Comparison of ENCODE assay signal across 25 cellular contexts in the genomic region with DNA sequence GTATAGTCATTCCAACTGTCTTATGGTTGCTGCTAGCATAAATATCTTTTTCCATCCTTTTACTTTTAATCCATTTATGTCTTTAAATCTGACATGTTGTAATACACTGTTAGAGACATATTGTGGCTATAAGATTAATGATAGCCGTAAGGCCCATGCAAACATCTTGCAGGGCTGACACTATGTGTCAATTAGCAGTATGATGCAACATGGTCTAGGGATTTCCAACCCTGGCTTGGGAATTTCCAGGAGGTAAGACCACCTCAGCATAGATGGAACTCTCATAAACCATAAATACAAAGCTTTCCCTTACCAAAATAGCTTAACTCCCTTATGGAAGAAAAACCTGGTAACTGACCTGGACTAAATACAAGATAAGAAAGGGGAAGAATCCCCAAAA. TPM values are rescaled to one million over a fixed set of nuclear protein-coding genes. Genes with fewer than 3 reads are reported as not detected.
DNase-seq lines count a peak whose midpoint lies in the region; ATAC-seq and TF ChIP-seq lines count a peak whose summit lies in the region.
"Had no signal": no experiment of that assay in that cellular context is flagged by ENCODE, and none has a peak within 500 bp of the region (broad histone marks: within the 10 kb centered on the region; RNA-seq: fewer than 3 reads in every experiment).

No MANE protein-coding gene starts in this region.

- CTCF ChIA-PET in A673 (lab: Charles Lee), result no interaction called here
- CTCF ChIA-PET in PC-9 (lab: Charles Lee), result no interaction called here

- H3K4me2 ChIP-seq in H9 (ENCODE audit: insufficient read depth, insufficient read length, low read length) (no peak overlapping the region), PC-9 (no peak overlapping the region)
- H3K4me2 ChIP-seq: BLaER1 had no signal

- H2AFZ ChIP-seq in H9 (ENCODE audit: low read length), result no peak overlapping the region
- no peak overlapping the region for H2AFZ ChIP-seq in PC-9

- intact Hi-C loops in A673 (cut with micrococcal nuclease; ENCODE audit: unreplicated experiment), result no loop called here
- intact Hi-C loops in PC-9 (cut with micrococcal nuclease; ENCODE audit: unreplicated experiment), result no loop called here
- intact Hi-C loops in esophagus muscularis mucosa (cut with DNase I), result no loop called here

- H3K56ac ChIP-seq in H9 (ENCODE audit: insufficient read length, low read depth, low read length), result no peak overlapping the region

- H3K4me1 ChIP-seq in A673 (ENCODE audit: insufficient read depth, low read length, poor library complexity, severe bottlenecking) (peaks cover 13% of the 10 kb centered on the region), H9 (ENCODE audit: insufficient read depth, low read length) (no peaks in the 10 kb centered on the region), PC-9 (replicated peaks; ENCODE audit: insufficient read depth) (peaks cover 16% of the 10 kb centered on the region), esophagus muscularis mucosa (no peaks in the 10 kb centered on the region)
- H3K4me1 ChIP-seq: BLaER1, SJSA1, spleen, upper lobe of right lung had no signal

- H3K79me2 ChIP-seq in H9 (ENCODE audit: insufficient read depth, low read length) (no peaks in the 10 kb centered on the region), PC-9 (ENCODE audit: low read depth) (no peaks in the 10 kb centered on the region)

- DNase-seq in A673 (ENCODE audit: low spot score) (no peak), H9 (no peak), PC-9 (no peak), iris pigment epithelial cell (ENCODE audit: low read depth) (peak; percentile 12), esophagus muscularis mucosa (ENCODE audit: extremely low spot score) (no peak), endothelial cell (ENCODE audit: low spot score) (no peak), NCI-H1092 (lab: John Stamatoyannopoulos, UW) (no peak)
- DNase-seq: activated CD4-positive, alpha-beta memory T cell treated with anti-CD3 and anti-CD28 coated beads, Interleukin-2, amount 10 ng/mL, durations not matched to agents 7 days and 5 days; activated CD4-positive, alpha-beta T cell treated with anti-CD3 and anti-CD28 coated beads for 1 hour; activated effector memory CD4-positive, alpha-beta T cell treated with Interleukin-2 at 50 U/mL for 16 hours; activated naive CD8-positive, alpha-beta T cell treated with anti-CD3 and anti-CD28 coated beads, Interleukin-2, amount 10 ng/mL, durations not matched to agents 7 days and 5 days; COR-L47; dorsolateral prefrontal cortex; GDM1; HCEC 1CT; NCI-H1694; NCI-H2171 treated with DMSO at 0.1 percent for 48 hours; right cardiac atrium; spleen; substantia nigra; upper lobe of right lung had no signal

- H3K4me3 Mint-ChIP-seq in H9 (no peak overlapping the region), endothelial cell (ENCODE audit: unreplicated experiment) (no peak overlapping the region)
- H3K4me3 Mint-ChIP-seq: activated CD4-positive, alpha-beta memory T cell treated with anti-CD3 and anti-CD28 coated beads, Interleukin-2, amount 10 ng/mL, durations not matched to agents 7 days and 5 days; activated naive CD8-positive, alpha-beta T cell treated with anti-CD3 and anti-CD28 coated beads, Interleukin-2, amount 10 ng/mL, durations not matched to agents 7 days and 5 days had no signal

- H4K8ac ChIP-seq in H9 (replicated peaks; ENCODE audit: insufficient read length, low read depth, low read length), result no peak overlapping the region

- H2BK12ac ChIP-seq in H9 (ENCODE audit: insufficient read length, low read depth, low read length), result no peak overlapping the region

- WGBS in H9 (ENCODE audit: extremely low coverage, insufficient read length, low lambda C conversion rate), result no CpG with 5 or more reads among the region's 1 CpG
- WGBS in esophagus muscularis mucosa, result 100% methylated on average over 1 of the region's 1 CpG

- no peaks in the 10 kb centered on the region for H3K23me2 ChIP-seq in H9 (ENCODE audit: insufficient read length, low read depth, low read length, poor library complexity, severe bottlenecking)

- H3K4me1 Mint-ChIP-seq in H9 (peaks cover 29 to 31% of the 10 kb centered on the region in 2 experiments), endothelial cell (ENCODE audit: unreplicated experiment) (no peaks in the 10 kb centered on the region)
- H3K4me1 Mint-ChIP-seq: activated CD4-positive, alpha-beta memory T cell treated with anti-CD3 and anti-CD28 coated beads, Interleukin-2, amount 10 ng/mL, durations not matched to agents 7 days and 5 days; activated naive CD8-positive, alpha-beta T cell treated with anti-CD3 and anti-CD28 coated beads, Interleukin-2, amount 10 ng/mL, durations not matched to agents 7 days and 5 days had no signal

- no peaks in the 10 kb centered on the region for H3K9me3 ChIP-seq in A673 (ENCODE audit: low read depth, low read length, poor library complexity, severe bottlenecking)
- no peaks in the 10 kb centered on the region for H3K9me3 ChIP-seq in H9 (ENCODE audit: control insufficient read depth, low read depth, low read length)
- H3K9me3 ChIP-seq in PC-9 (ENCODE audit: insufficient read depth, low read depth), result no peaks in the 10 kb centered on the region; the same call in 1 of the 2 replicates
- no peaks in the 10 kb centered on the region for H3K9me3 ChIP-seq in esophagus muscularis mucosa
- H3K9me3 ChIP-seq: SJSA1, upper lobe of right lung had no signal

- H3K4ac ChIP-seq in H9 (ENCODE audit: low read depth, low read length), result no peak overlapping the region

- H3K9ac ChIP-seq in H9 (ENCODE audit: extremely low read depth, insufficient read length, low read length), result no peak overlapping the region
- H3K9ac ChIP-seq: BLaER1 had no signal

- H2BK15ac ChIP-seq in H9 (ENCODE audit: low read depth, low read length), result no peak overlapping the region

- no peak for ATAC-seq in HG02610 (IDR thresholded peaks at IDR 0.05; ENCODE audit: unreplicated experiment)
- ATAC-seq: right cardiac atrium, upper lobe of right lung had no signal

- POLR2A ChIA-PET in A673 (lab: Charles Lee; ENCODE audit: low non-redundant PET) (no interaction called here), PC-9 (lab: Charles Lee; ENCODE audit: unreplicated experiment) (no interaction called here)

- H3K9me2 ChIP-seq in PC-9 (ENCODE audit: insufficient read depth), result no peaks in the 10 kb centered on the region; the same call in 1 of the 2 replicates

- 0 out of 5 replicates have a peak, but pooled peaks cover 0 to 5% of the 10 kb centered on the region in 2 experiments for H3K9me3 Mint-ChIP-seq in H9
- H3K9me3 Mint-ChIP-seq in endothelial cell (ENCODE audit: unreplicated experiment), result no peaks in the 10 kb centered on the region

- peak overlapping the region; percentile 36 for H3K18ac ChIP-seq in H9 (ENCODE audit: insufficient read length, low read depth, low read length)

- H3T11ph ChIP-seq in H9 (ENCODE audit: low read length), result no peak overlapping the region

- H2BK5ac ChIP-seq in H9 (ENCODE audit: insufficient read length, low read length), result no peak overlapping the region

- no peak overlapping the region for H2BK20ac ChIP-seq in H9 (ENCODE audit: low read depth, low read length, poor library complexity, severe bottlenecking)

- peaks cover 5% of the 10 kb centered on the region for H3K79me1 ChIP-seq in H9 (ENCODE audit: insufficient read depth, low read depth, low read length, poor library complexity, severe bottlenecking)

- H3K27me3 ChIP-seq in A673 (replicated peaks; ENCODE audit: insufficient read depth, low read depth, low read length, poor library complexity), result no peaks in the 10 kb centered on the region
- no peaks in the 10 kb centered on the region for H3K27me3 ChIP-seq in H9 (ENCODE audit: insufficient read depth, low read length)
- H3K27me3 ChIP-seq in PC-9 (ENCODE audit: insufficient read depth, low read depth), result no peaks in the 10 kb centered on the region
- no peaks in the 10 kb centered on the region for H3K27me3 ChIP-seq in esophagus muscularis mucosa
- H3K27me3 ChIP-seq: BLaER1, dorsolateral prefrontal cortex, SJSA1, spleen, upper lobe of right lung had no signal

- H3K27ac Mint-ChIP-seq in H9, result peak overlapping the region; percentile 36 to 95 (median 74); a peak in 6 of 7 replicates
- H3K27ac Mint-ChIP-seq in endothelial cell (ENCODE audit: unreplicated experiment), result no peak overlapping the region
- H3K27ac Mint-ChIP-seq: activated CD4-positive, alpha-beta memory T cell treated with anti-CD3 and anti-CD28 coated beads, Interleukin-2, amount 10 ng/mL, durations not matched to agents 7 days and 5 days; activated naive CD8-positive, alpha-beta T cell treated with anti-CD3 and anti-CD28 coated beads, Interleukin-2, amount 10 ng/mL, durations not matched to agents 7 days and 5 days had no signal

- H2AK5ac ChIP-seq in H9 (ENCODE audit: insufficient read length, low read length), result no peak overlapping the region

- H3K36me3 Mint-ChIP-seq in H9 (ENCODE audit: insufficient read depth in 1 of 3, low read depth in 3 of 3) (peaks cover 55 to 84% (median 71%) of the 10 kb centered on the region in 3 experiments), endothelial cell (ENCODE audit: low read depth, unreplicated experiment) (peaks cover 25% of the 10 kb centered on the region)

- TF ChIP-seq CTCF in A673 (conservative IDR thresholded peaks at IDR 0.05; ENCODE audit: low read depth, low read length), result no peak
- no peak for TF ChIP-seq CTCF in H9 (conservative IDR thresholded peaks at IDR 0.05)
- TF ChIP-seq CTCF in PC-9 (conservative IDR thresholded peaks at IDR 0.05), result no peak
- TF ChIP-seq CTCF in esophagus muscularis mucosa (IDR thresholded peaks at IDR 0.05), result no peak
- no peak for TF ChIP-seq CTCF in endothelial cell (IDR thresholded peaks at IDR 0.05; ENCODE audit: unreplicated experiment)

- H3K14ac ChIP-seq in H9 (ENCODE audit: insufficient read depth, low read length), result no peak overlapping the region

- BruUV-seq in A673 (replicated peaks; lab: Mats Ljungman, UMichigan) (TSS peak; percentile 16), PC-9 (replicated peaks; lab: Mats Ljungman, UMichigan) (no TSS peak)

- H4K5ac ChIP-seq in H9 (ENCODE audit: insufficient read length, low read depth, low read length), result no peak overlapping the region

- H3K36me3 ChIP-seq in A673 (ENCODE audit: insufficient read depth, low read length, poor library complexity, severe bottlenecking) (peaks cover 66% of the 10 kb centered on the region), PC-9 (ENCODE audit: low read depth) (0 out of 2 replicates have a peak, but pooled peaks cover 9% of the 10 kb centered on the region), esophagus muscularis mucosa (peaks cover 6 to 28% (median 20%) of the 10 kb centered on the region in 4 donors)

- H3K27me3 Mint-ChIP-seq in H9 (ENCODE audit: low read depth) (no peaks in the 10 kb centered on the region), endothelial cell (ENCODE audit: unreplicated experiment) (peaks cover 1% of the 10 kb centered on the region)
- H3K27me3 Mint-ChIP-seq: activated CD4-positive, alpha-beta memory T cell treated with anti-CD3 and anti-CD28 coated beads, Interleukin-2, amount 10 ng/mL, durations not matched to agents 7 days and 5 days; activated naive CD8-positive, alpha-beta T cell treated with anti-CD3 and anti-CD28 coated beads, Interleukin-2, amount 10 ng/mL, durations not matched to agents 7 days and 5 days had no signal

- H3K23ac ChIP-seq in H9 (ENCODE audit: insufficient read length, low read depth, low read length), result no peak overlapping the region

- TF ChIP-seq POLR2A in esophagus muscularis mucosa (IDR thresholded peaks at IDR 0.05; ENCODE audit: low read depth), result no peak

- no peak overlapping the region for H3K4me3 ChIP-seq in A673 (ENCODE audit: low read depth, low read length, poor library complexity, severe bottlenecking)
- H3K4me3 ChIP-seq in PC-9, result no peak overlapping the region
- no peak overlapping the region for H3K4me3 ChIP-seq in esophagus muscularis mucosa
- H3K4me3 ChIP-seq: BLaER1, dorsolateral prefrontal cortex, SJSA1, spleen, upper lobe of right lung had no signal

- no peak overlapping the region for H2BK120ac ChIP-seq in H9 (ENCODE audit: low read depth, low read length, poor library complexity, severe bottlenecking)

- no peak for TF ChIP-seq EP300 in esophagus muscularis mucosa (IDR thresholded peaks at IDR 0.05)

- no peaks in the 10 kb centered on the region for H4K20me1 ChIP-seq in H9 (ENCODE audit: control insufficient read depth, insufficient read depth, insufficient read length)
- H4K20me1 ChIP-seq in PC-9 (ENCODE audit: insufficient read depth), result no peaks in the 10 kb centered on the region
- H4K20me1 ChIP-seq: BLaER1 had no signal

- H4K91ac ChIP-seq in H9 (ENCODE audit: insufficient read length, low read depth, low read length), result no peak overlapping the region

- H3F3A ChIP-seq in PC-9 (ENCODE audit: insufficient read depth, low read depth), result peaks cover 19% of the 10 kb centered on the region; the same call in 1 of the 2 replicates

- H3K27ac ChIP-seq in A673 (ENCODE audit: low read depth, low read length, poor library complexity, severe bottlenecking) (peak overlapping the region; percentile 69), H9 (ENCODE audit: insufficient read length, low read depth, low read length) (no peak overlapping the region), PC-9 (peak overlapping the region; percentile 9; the same call in 1 of the 2 replicates), esophagus muscularis mucosa (replicated peaks in 1 of 4) (no peak overlapping the region)
- H3K27ac ChIP-seq: BLaER1, dorsolateral prefrontal cortex, SJSA1, spleen, upper lobe of right lung had no signal

RNA-seq across cellular contexts. Expression of a gene that starts 16.5 kb away (rescaled TPM):
- total RNA-seq in A673 (2021), result 69.9 and 72.4 TPM in 2 replicates
- total RNA-seq in H9 (2021), result 53.4 and 55.3 TPM in 2 replicates
- 33.9 and 40.0 TPM in 2 replicates for total RNA-seq in PC-9 (2021)
- 10 to 100 TPM in 3 of 4 donors, 1 to 10 TPM in 1; 9.8 to 17.9 (median 13.9) TPM for total RNA-seq in esophagus muscularis mucosa
- 17.7 TPM for total RNA-seq in endothelial cell (ENCODE audit: unreplicated experiment)

RNA-seq across cellular contexts. Expression of a gene that starts 22.8 kb away (rescaled TPM):
- 0.30 and 0.72 TPM in 2 replicates for total RNA-seq in A673 (2021)
- 0.17 and 0.37 TPM in 2 replicates for total RNA-seq in H9 (2021)
- 1.1 and 2.2 TPM in 2 replicates for total RNA-seq in PC-9 (2021)
- 1 to 10 TPM in 1 of 4 donors, under 1 TPM in 2, not detected in 1; 0.78 to 1.3 (median 0.83) TPM for total RNA-seq in esophagus muscularis mucosa
- 0.82 TPM for total RNA-seq in endothelial cell (ENCODE audit: unreplicated experiment)
- total RNA-seq: endothelial cell of umbilical vein had no signal

Comparison
In these comparisons a context has a peak if more than half of its experiments do, and no peak if none do; other contexts are left out.
1. H3K27ac ChIP-seq: peak in A673 (single experiment) and PC-9 (single experiment); none in H9 (single experiment) and esophagus muscularis mucosa (0 of 4).